ENCODE assay signal across 19 cellular contexts in the genomic region with DNA sequence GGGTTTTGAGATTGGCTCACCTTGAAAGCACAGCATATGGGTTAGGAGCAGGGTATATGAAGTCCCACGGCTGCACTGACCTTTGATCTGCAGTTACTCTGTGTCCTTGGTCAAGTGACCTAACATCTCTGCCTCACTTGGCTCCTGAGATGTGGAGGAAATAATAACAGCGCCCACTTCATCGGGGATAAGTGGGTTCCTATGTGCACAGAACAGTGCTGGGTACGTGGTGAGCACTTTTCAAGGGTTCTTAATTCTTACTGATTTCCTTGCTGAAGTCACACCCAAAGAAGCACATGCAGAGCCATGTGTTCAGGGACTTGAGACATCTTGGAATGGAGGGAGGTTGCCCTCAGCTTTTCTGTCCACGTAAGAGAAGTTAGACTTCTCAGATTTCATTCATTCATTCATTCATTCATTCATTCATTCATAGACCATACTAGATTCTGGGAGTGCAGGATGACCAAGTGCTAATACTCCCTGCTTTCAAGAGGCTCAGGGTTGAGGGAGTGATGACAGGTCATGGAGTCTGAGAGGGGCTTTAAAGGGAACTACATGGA. TPM values are rescaled to one million over a fixed set of nuclear protein-coding genes. Genes with fewer than 3 reads are reported as not detected.
"Had no signal": no experiment of that assay in that cellular context is flagged by ENCODE, and none has a peak within 500 bp of the region (broad histone marks: within the 10 kb centered on the region; RNA-seq: fewer than 3 reads in every experiment).

No MANE protein-coding gene starts in this region.

- H3K27ac ChIP-seq: breast epithelium, coronary artery, gastroesophageal sphincter, parathyroid adenoma, transverse colon, WERI-Rb-1 had no signal

- ATAC-seq: esophagus mucosa; gastroesophageal sphincter; stimulated activated naive CD8-positive, alpha-beta T cell treated with anti-CD3 and anti-CD28 coated beads, Interleukin-15, Interleukin-2, amounts not matched to agents 100 U/mL and 50 U/mL, for 24 hours had no signal

- H3K79me2 ChIP-seq: parathyroid adenoma had no signal

- H2AFZ ChIP-seq: parathyroid adenoma had no signal

- H3K4me3 ChIP-seq: breast epithelium, coronary artery, gastroesophageal sphincter, transverse colon had no signal

- DNase-seq: activated CD4-positive, alpha-beta T cell treated with anti-CD3 and anti-CD28 coated beads for 1 hour; activated CD8-positive, alpha-beta memory T cell treated with anti-CD3 and anti-CD28 coated beads for 24 hours; activated CD8-positive, alpha-beta memory T cell treated with anti-CD3 and anti-CD28 coated beads, Interleukin-2, amount 50 U/mL, for 48 hours; activated gamma-delta T cell; activated T-cell treated with anti-CD3 and anti-CD28 coated beads, Interleukin-2, amount 50 U/mL, for 48 hours; effector CD8-positive, alpha-beta T cell; kidney glomerular epithelial cell; stimulated activated CD8-positive, alpha-beta memory T cell treated with anti-CD3 and anti-CD28 coated beads, Interleukin-4, amount 100 ng/mL, for 48 hours; stimulated activated naive CD8-positive, alpha-beta T cell treated with anti-CD3 and anti-CD28 coated beads, Interleukin-15, Interleukin-2, amounts not matched to agents 100 U/mL and 50 U/mL, for 24 hours; substantia nigra; T-helper 2 cell; transverse colon; WERI-Rb-1 had no signal

- H3K9me3 ChIP-seq: breast epithelium, gastroesophageal sphincter, transverse colon had no signal

- H3K36me3 ChIP-seq: breast epithelium, transverse colon, WERI-Rb-1 had no signal

- H3K4me1 ChIP-seq: breast epithelium, gastroesophageal sphincter, parathyroid adenoma, transverse colon had no signal

- H3K9ac ChIP-seq: parathyroid adenoma had no signal

- H3K27me3 ChIP-seq: gastroesophageal sphincter, transverse colon had no signal

RNA-seq across cellular contexts. Expression of gene ADGRD1, which starts 39.4 kb away (rescaled TPM):
- polyA plus RNA-seq: immature natural killer cell had no signal
